26 cellular contexts compared by ENCODE assay signal in the genomic region with DNA sequence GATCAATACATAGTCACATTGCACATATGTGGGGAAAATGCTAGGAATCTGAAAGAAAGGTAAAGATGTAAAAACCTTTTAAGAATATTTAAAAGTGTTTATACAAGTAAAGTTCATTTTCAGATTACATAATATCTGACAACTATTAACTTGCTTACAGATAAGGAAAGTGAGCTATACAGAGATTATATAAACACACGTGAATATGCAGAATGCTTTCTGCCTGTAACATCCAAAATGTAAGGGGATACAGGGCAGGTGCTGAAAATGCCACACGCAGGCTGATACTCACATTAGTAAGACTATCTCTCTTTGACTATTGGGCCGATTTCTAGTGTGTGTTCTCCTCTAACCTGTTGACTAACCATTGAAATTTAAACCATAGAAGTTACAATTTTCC. TPM values are rescaled to one million over a fixed set of nuclear protein-coding genes. Genes with fewer than 3 reads are reported as not detected.
DNase-seq lines count a peak whose midpoint lies in the region; ATAC-seq, FAIRE-seq and TF ChIP-seq lines count a peak whose summit lies in the region.
"Had no signal": no experiment of that assay in that cellular context is flagged by ENCODE, and none has a peak within 500 bp of the region (broad histone marks: within the 10 kb centered on the region; RNA-seq: fewer than 3 reads in every experiment).

No MANE protein-coding gene starts in this region.

- ATAC-seq in T-helper 17 cell (no peak), pancreas (peak; percentile 8 to 53 (median 50))
- ATAC-seq: Right ventricle myocardium inferior had no signal

- no peak for TF ChIP-seq POLR2A in GM12891 (IDR thresholded peaks at IDR 0.05; ENCODE audit: low read depth, low read length)

- no peaks in the 10 kb centered on the region for H3K27me3 ChIP-seq in CD4-positive, alpha-beta memory T cell (ENCODE audit: insufficient read depth, low read length)
- H3K27me3 ChIP-seq in pancreas (no peaks in the 10 kb centered on the region), tibial artery (no peaks in the 10 kb centered on the region)
- H3K27me3 ChIP-seq: SJSA1 had no signal

- H3K9me3 ChIP-seq in CD4-positive, alpha-beta memory T cell (ENCODE audit: control insufficient read depth in 1 of 2, low read length in 2 of 2) = no peaks in the 10 kb centered on the region
- H3K9me3 ChIP-seq in KOPT-K1 (ENCODE audit: insufficient read depth, low read length, poor library complexity, severe bottlenecking) = peaks cover 29% of the 10 kb centered on the region
- H3K9me3 ChIP-seq in T-helper 17 cell (ENCODE audit: control insufficient read depth, low read length, poor library complexity, severe bottlenecking) = no peaks in the 10 kb centered on the region
- no peaks in the 10 kb centered on the region for H3K9me3 ChIP-seq in pancreas
- no peaks in the 10 kb centered on the region for H3K9me3 ChIP-seq in tibial artery
- H3K9me3 ChIP-seq: SJSA1 had no signal

- intact Hi-C loops in CD4-positive, alpha-beta memory T cell (cut with micrococcal nuclease) = no loop called here
- intact Hi-C loops in pancreas (cut with DNase I) (no loop called here), tibial artery (cut with DNase I; ENCODE audit: low total_unique reads) (no loop called here)

- peak; percentile 26 for FAIRE-seq in pancreas (lab: Jason Lieb, UNC)
- no peak for FAIRE-seq in GM12891 (lab: Jason Lieb, UNC)
- FAIRE-seq: A204.1, D721Med, GM19239, RCC 7860 had no signal

- H3K36me3 ChIP-seq in CD4-positive, alpha-beta memory T cell (ENCODE audit: insufficient read depth, low read length) = peaks cover 20% of the 10 kb centered on the region
- no peaks in the 10 kb centered on the region for H3K36me3 ChIP-seq in KOPT-K1 (ENCODE audit: insufficient read depth, low read length)
- no peaks in the 10 kb centered on the region for H3K36me3 ChIP-seq in pancreas
- H3K36me3 ChIP-seq in tibial artery = peaks cover 29 to 48% (median 34%) of the 10 kb centered on the region in 3 donors

- TF ChIP-seq CTCF in pancreas (IDR thresholded peaks at IDR 0.05) = no peak
- no peak for TF ChIP-seq CTCF in tibial artery (IDR thresholded peaks at IDR 0.05)

- H3K27ac Mint-ChIP-seq in CD4-positive, alpha-beta memory T cell = peak overlapping the region in 5 of 7 donors; percentile 12 to 59 (median 33)
- H3K27ac Mint-ChIP-seq in T-helper 17 cell = peak overlapping the region; percentile 54

- no peak overlapping the region for H3K27ac ChIP-seq in CD4-positive, alpha-beta memory T cell (ENCODE audit: low read depth, low read length)
- peak overlapping the region; percentile 75 for H3K27ac ChIP-seq in KOPT-K1 (ENCODE audit: low read depth, low read length, poor library complexity, severe bottlenecking)
- H3K27ac ChIP-seq in pancreas = peak overlapping the region in 1 of 4 donors; percentile 51
- H3K27ac ChIP-seq in tibial artery = no peak overlapping the region
- H3K27ac ChIP-seq: C4-2B, SJSA1 had no signal

- 23 to 27% methylated on average over 3 of the region's 3 CpGs for WGBS in pancreas, 2 donors

- no peak for DNase-seq in CD4-positive, alpha-beta memory T cell
- DNase-seq in T-helper 17 cell (no peak), pancreas (no peak), GM12891 (ENCODE audit: insufficient read length, low spot score) (no peak), middle frontal gyrus (ENCODE audit: extremely low spot score, low spot score) (no peak), tibial artery (no peak)
- DNase-seq in central memory CD4-positive, alpha-beta T cell = no peak
- DNase-seq: DMS53, GDM1, GOT3, HCEC 1CT, MM.1S, NCI-H1048, NCI-H1417 treated with DMSO at 0.1 percent for 48 hours, NCI-H1930, NCI-H345, NCI-H524 treated with DMSO at 0.1 percent for 48 hours, NCI-H82 had no signal

- H3K9me3 Mint-ChIP-seq in CD4-positive, alpha-beta memory T cell = peaks cover 0 to 7% (median 2%) of the 10 kb centered on the region in 8 donors

- H3K36me3 Mint-ChIP-seq in CD4-positive, alpha-beta memory T cell = peaks cover 58 to 74% of the 10 kb centered on the region in 2 donors
- peaks cover 8% of the 10 kb centered on the region for H3K36me3 Mint-ChIP-seq in T-helper 17 cell (ENCODE audit: low read depth)

- no peak overlapping the region for H3K4me3 Mint-ChIP-seq in CD4-positive, alpha-beta memory T cell
- H3K4me3 Mint-ChIP-seq in T-helper 17 cell = no peak overlapping the region

- H3K4me1 Mint-ChIP-seq in CD4-positive, alpha-beta memory T cell = peaks cover 4 to 39% (median 25%) of the 10 kb centered on the region in 4 donors
- peaks cover 15% of the 10 kb centered on the region for H3K4me1 Mint-ChIP-seq in T-helper 17 cell

- peaks cover 45% of the 10 kb centered on the region for H3K4me1 ChIP-seq in CD4-positive, alpha-beta memory T cell (ENCODE audit: insufficient read depth, low read length)
- H3K4me1 ChIP-seq in pancreas (peaks cover 22 to 45% (median 40%) of the 10 kb centered on the region in 3 donors), tibial artery (peaks cover 0 to 16% (median 6%) of the 10 kb centered on the region in 4 donors)
- H3K4me1 ChIP-seq: SJSA1 had no signal

- no peak overlapping the region for H3K4me3 ChIP-seq in CD4-positive, alpha-beta memory T cell (ENCODE audit: low read length in 2 of 2)
- H3K4me3 ChIP-seq in pancreas = no peak overlapping the region
- H3K4me3 ChIP-seq in tibial artery = no peak overlapping the region
- H3K4me3 ChIP-seq: SJSA1 had no signal

- CTCF ChIA-PET in CD4-positive, alpha-beta memory T cell (lab: Charles Lee; ENCODE audit: partially characterized antibody) = interaction anchor here (9.8 kb wide), 1 partner anchor 17 kb away, joined by 56 read pairs; the partner anchor contains the start of gene MAP7

- no peaks in the 10 kb centered on the region for H3K27me3 Mint-ChIP-seq in CD4-positive, alpha-beta memory T cell
- H3K27me3 Mint-ChIP-seq in T-helper 17 cell = no peaks in the 10 kb centered on the region

- POLR2A ChIA-PET in CD4-positive, alpha-beta memory T cell (lab: Charles Lee; ENCODE audit: partially characterized antibody) = interaction anchor here (1.7 kb wide), 1 partner anchor 224 kb away, joined by 4 read pairs; the partner anchor contains the start of gene MAP3K5

TF ChIP-seq in GM12891, 5 proteins besides CTCF, POLR2A, EP300 and RAD21:
- TF ChIP-seq TAF1 (IDR thresholded peaks at IDR 0.05; ENCODE audit: low read depth, low read length) (no peak), POU2F2 (IDR thresholded peaks at IDR 0.05; ENCODE audit: low read depth, low read length) (no peak), PAX5 (IDR thresholded peaks at IDR 0.05; ENCODE audit: insufficient read depth, low read length, severe bottlenecking) (no peak), SPI1 (IDR thresholded peaks at IDR 0.05; ENCODE audit: low read depth, low read length) (no peak), POLR2AphosphoS5 (IDR thresholded peaks at IDR 0.05; ENCODE audit: low read depth, low read length) (no peak)

RNA-seq across cellular contexts. Expression of gene MAP7, which starts 17.9 kb away (rescaled TPM):
- under 1 TPM; 0.55 to 0.69 TPM for total RNA-seq in CD4-positive, alpha-beta memory T cell
- polyA plus RNA-seq in CD4-positive, alpha-beta memory T cell = 1 to 10 TPM in 1 of 2 donors, under 1 TPM in 1; 0.60 to 1.5 TPM
- total RNA-seq in T-helper 17 cell = under 1 TPM; 0.26 to 0.27 TPM
- 10 to 100 TPM; 23.7 to 37.9 (median 27.6) TPM for total RNA-seq in pancreas
- polyA plus RNA-seq in pancreas = 10 to 100 TPM; 10.7 to 12.9 TPM
- polyA plus RNA-seq in GM12891 (2012; ENCODE audit: low read depth, missing spikeins) = 0.10 TPM

Comparison
In these comparisons a context has a peak if more than half of its experiments do, and no peak if none do; other contexts are left out.
1. RNA of gene MAP7, which starts 17.9 kb away (total RNA-seq): 23.7 to 37.9 TPM in pancreas; 0.55 to 0.69 TPM in CD4-positive, alpha-beta memory T cell and 0.26 to 0.27 TPM in T-helper 17 cell; every median in the first group is over 10 times any median in the second.